ENCODE assay signal across 16 cellular contexts in the genomic region with DNA sequence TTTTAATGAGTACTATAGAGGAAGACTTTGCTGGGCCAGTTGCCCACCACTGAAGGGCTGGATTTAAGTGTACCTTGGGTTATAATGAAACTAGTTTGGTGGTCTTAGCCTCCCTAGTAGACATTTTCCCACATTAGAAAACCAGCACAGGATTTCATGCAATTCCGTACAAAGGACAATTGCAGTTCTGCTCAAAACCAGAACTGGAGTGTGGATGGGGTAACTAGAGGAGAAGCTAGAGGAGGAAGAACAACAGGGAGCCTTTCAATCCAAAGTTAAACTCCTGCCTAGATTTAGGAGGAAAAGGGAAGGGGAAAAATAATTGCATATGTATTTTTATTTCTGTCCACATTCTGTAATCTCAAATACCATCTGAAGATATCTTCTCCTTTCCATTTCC.
DNase-seq lines count a peak whose midpoint lies in the region; ATAC-seq, FAIRE-seq and TF ChIP-seq lines count a peak whose summit lies in the region.
"Had no signal": no experiment of that assay in that cellular context is flagged by ENCODE, and none has a peak within 500 bp of the region (broad histone marks: within the 10 kb centered on the region; RNA-seq: fewer than 3 reads in every experiment).

No MANE protein-coding gene starts in this region.

- no peaks in the 10 kb centered on the region for H3K9me3 Mint-ChIP-seq in CD4-positive, alpha-beta T cell
- H3K9me3 Mint-ChIP-seq: activated naive CD4-positive, alpha-beta T cell treated with anti-CD3 and anti-CD28 coated beads, Interleukin-2, amount 50 U/mL, for 72 hours; CD8-positive, alpha-beta T cell had no signal

- no peaks in the 10 kb centered on the region for H3K36me3 ChIP-seq in hepatocyte (replicated peaks; ENCODE audit: insufficient read depth, low read depth)
- no peaks in the 10 kb centered on the region for H3K36me3 ChIP-seq in ascending aorta
- H3K36me3 ChIP-seq: heart right ventricle, thoracic aorta had no signal

- no peaks in the 10 kb centered on the region for H3K27me3 Mint-ChIP-seq in CD4-positive, alpha-beta T cell

- H3K4me1 ChIP-seq in hepatocyte (ENCODE audit: insufficient read depth) (peaks cover 22% of the 10 kb centered on the region), ascending aorta (peaks cover 0 to 21% of the 10 kb centered on the region in 2 donors)

- H3K4me2 ChIP-seq in hepatocyte: peak overlapping the region; percentile 47

- CTCF ChIA-PET in CD4-positive, alpha-beta T cell (lab: Charles Lee): no interaction called here

- H3K9me2 ChIP-seq in hepatocyte (replicated peaks; ENCODE audit: insufficient read depth): no peaks in the 10 kb centered on the region

- peaks cover 4% of the 10 kb centered on the region for H3K36me3 Mint-ChIP-seq in CD4-positive, alpha-beta T cell (ENCODE audit: low read depth)
- H3K36me3 Mint-ChIP-seq: activated naive CD4-positive, alpha-beta T cell treated with anti-CD3 and anti-CD28 coated beads, Interleukin-2, amount 50 U/mL, for 72 hours had no signal

- no peak overlapping the region for H3K27ac Mint-ChIP-seq in CD4-positive, alpha-beta T cell
- H3K27ac Mint-ChIP-seq: activated naive CD4-positive, alpha-beta T cell treated with anti-CD3 and anti-CD28 coated beads, Interleukin-2, amount 50 U/mL, for 72 hours; CD8-positive, alpha-beta T cell had no signal

- no peaks in the 10 kb centered on the region for H3K79me2 ChIP-seq in hepatocyte

- POLR2A ChIA-PET in CD4-positive, alpha-beta T cell (lab: Charles Lee): interaction anchor here (7.5 kb wide), 1 partner anchor 95 kb away, joined by 383 read pairs; the partner anchor contains the start of gene SSBP2

- TF ChIP-seq CTCF in astrocyte of the spinal cord (IDR thresholded peaks at IDR 0.05; ENCODE audit: low read depth, low read length) (no peak), hepatocyte (IDR thresholded peaks at IDR 0.05; ENCODE audit: poor library complexity) (no peak), D721Med (IDR thresholded peaks at IDR 0.05; ENCODE audit: insufficient read depth, missing control alignments) (no peak), ascending aorta (IDR thresholded peaks at IDR 0.05) (no peak)
- TF ChIP-seq CTCF in CD4-positive, alpha-beta T cell (IDR thresholded peaks at IDR 0.05): no peak

- H3K4me1 Mint-ChIP-seq in CD4-positive, alpha-beta T cell (ENCODE audit: low read depth): peaks cover 37% of the 10 kb centered on the region

- DNase-seq in LHCN-M2 (ENCODE audit: low read depth): peak; percentile 26
- peak; percentile 48 for DNase-seq in astrocyte of the spinal cord (ENCODE audit: low read depth, low spot score)
- no peak for DNase-seq in hepatocyte (ENCODE audit: low spot score)
- DNase-seq in pons (ENCODE audit: low spot score): peak; percentile 86
- no peak for DNase-seq in CD4-positive, alpha-beta T cell
- DNase-seq in D721Med (ENCODE audit: insufficient read length, low spot score): no peak
- no peak for DNase-seq in ascending aorta (ENCODE audit: low spot score in 2 of 2)
- no peak for DNase-seq in D341Med (ENCODE audit: low spot score)
- DNase-seq: CD8-positive, alpha-beta T cell; effector CD4-positive, alpha-beta T cell; right cardiac atrium had no signal

- peak overlapping the region; percentile 22 for H3K27ac ChIP-seq in hepatocyte
- H3K27ac ChIP-seq in CD4-positive, alpha-beta T cell (ENCODE audit: low read depth, low read length): no peak overlapping the region
- no peak overlapping the region for H3K27ac ChIP-seq in ascending aorta

- no peak overlapping the region for H3K4me3 ChIP-seq in astrocyte of the spinal cord (ENCODE audit: low read depth, low read length)
- peak overlapping the region; percentile 1 for H3K4me3 ChIP-seq in hepatocyte
- no peak overlapping the region for H3K4me3 ChIP-seq in ascending aorta
- H3K4me3 ChIP-seq: thoracic aorta had no signal

- intact Hi-C loops in CD4-positive, alpha-beta T cell (cut with DNase I, micrococcal nuclease): no loop called here
- intact Hi-C loops in ascending aorta (cut with DNase I): no loop called here

- H4K20me1 ChIP-seq in hepatocyte (ENCODE audit: insufficient read depth, poor library complexity, severe bottlenecking): no peaks in the 10 kb centered on the region

- H3K4me3 Mint-ChIP-seq in CD4-positive, alpha-beta T cell: no peak overlapping the region
- H3K4me3 Mint-ChIP-seq: CD8-positive, alpha-beta T cell had no signal

- FAIRE-seq in D721Med (lab: Jason Lieb, UNC): no peak
- FAIRE-seq: TTC549 had no signal

- ATAC-seq in CD4-positive, alpha-beta T cell (ENCODE audit: poor library complexity): no peak
- ATAC-seq: activated naive CD4-positive, alpha-beta T cell treated with anti-CD3 and anti-CD28 coated beads, Interleukin-2, amount 50 U/mL, for 72 hours; CD8-positive, alpha-beta T cell; heart right ventricle; Panc1; right cardiac atrium had no signal

- in situ Hi-C loops in astrocyte of the spinal cord (cut with HindIII; ENCODE audit: low sequenced_read_pairs): no loop called here

- peak overlapping the region; percentile 45 for H2AFZ ChIP-seq in hepatocyte

- WGBS in hepatocyte (ENCODE audit: low lambda C conversion rate, missing lambda C conversion rate): 44% methylated on average over 1 of the region's 1 CpG

- H3K9me3 ChIP-seq in hepatocyte (ENCODE audit: low read depth) (no peaks in the 10 kb centered on the region), ascending aorta (no peaks in the 10 kb centered on the region)
- no peaks in the 10 kb centered on the region for H3K9me3 ChIP-seq in CD4-positive, alpha-beta T cell (ENCODE audit: control insufficient read depth, low read length)
- H3K9me3 ChIP-seq: heart right ventricle, thoracic aorta had no signal

- H3K27me3 ChIP-seq in hepatocyte (no peaks in the 10 kb centered on the region), ascending aorta (no peaks in the 10 kb centered on the region)
- no peaks in the 10 kb centered on the region for H3K27me3 ChIP-seq in CD4-positive, alpha-beta T cell (ENCODE audit: control insufficient read depth, insufficient read depth, low read length)
- H3K27me3 ChIP-seq: heart right ventricle had no signal

Comparison
In these comparisons a context has a peak if more than half of its experiments do, and no peak if none do; other contexts are left out.
1. DNase-seq: peak in LHCN-M2 (single experiment), astrocyte of the spinal cord (single experiment) and pons (single experiment); none in hepatocyte (single experiment), CD4-positive, alpha-beta T cell (0 of 10), D721Med (single experiment), ascending aorta (0 of 2) and D341Med (single experiment).